Comparison of ENCODE assay signal across 7 cellular contexts in genomic region chr19:10516671-10517286, GRCh38. TPM values are rescaled to one million over a fixed set of nuclear protein-coding genes. Genes with fewer than 3 reads are reported as not detected.
DNase-seq lines count a peak whose midpoint lies in the region; ATAC-seq and TF ChIP-seq lines count a peak whose summit lies in the region.

No MANE protein-coding gene starts in this region.

- H3K9me3 ChIP-seq in prostate gland, result no peaks in the 10 kb centered on the region

- DNase-seq in ELR (ENCODE audit: low read depth) (peak; percentile 52), NCI-H69 (lab: John Stamatoyannopoulos, UW) (peak; percentile 57), epidermal melanocyte (ENCODE audit: insufficient read length, low spot score) (peak; percentile 11), prostate gland (ENCODE audit: low spot score) (no peak), NCI-H2196 (lab: John Stamatoyannopoulos, UW; ENCODE audit: unreplicated experiment) (no peak), NCI-H2196 treated with DMSO at 0.1 percent for 48 hours (lab: John Stamatoyannopoulos, UW; ENCODE audit: unreplicated experiment) (no peak)

- TF ChIP-seq POLR2A in prostate gland (IDR thresholded peaks at IDR 0.05), result no peak

- no peak for TF ChIP-seq CTCF in prostate gland (IDR thresholded peaks at IDR 0.05)

- 26% methylated on average over 10 of the region's 10 CpGs for WGBS in prostate gland

- intact Hi-C loops in prostate gland (cut with DNase I), result no loop called here

- H3K36me3 ChIP-seq in prostate gland, result no peaks in the 10 kb centered on the region

- peak overlapping the region; percentile 53 to 56 for H3K27ac ChIP-seq in prostate gland

- H3K4me3 ChIP-seq in prostate gland, result peak overlapping the region; percentile 27 to 38

- no peak for ATAC-seq in HG03469 (IDR thresholded peaks at IDR 0.05; ENCODE audit: unreplicated experiment)

- H3K4me1 ChIP-seq in prostate gland (replicated peaks), result no peaks in the 10 kb centered on the region

- no peaks in the 10 kb centered on the region for H3K27me3 ChIP-seq in prostate gland (replicated peaks; ENCODE audit: insufficient read depth)

RNA-seq across cellular contexts. Expression of gene S1PR5, which starts 0.5 kb away (rescaled TPM):
- 10 to 100 TPM in 1 of 2 donors, 1 to 10 TPM in 1; 3.4 to 17.0 TPM for total RNA-seq in prostate gland

RNA-seq across cellular contexts. Expression of gene KEAP1, which starts 13.6 kb away (rescaled TPM):
- total RNA-seq in prostate gland, result 10 to 100 TPM; 93.4 to 94.2 TPM

RNA-seq across cellular contexts. Expression of gene ATG4D, which starts 26.9 kb away (rescaled TPM):
- 10 to 100 TPM; 36.3 to 57.9 TPM for total RNA-seq in prostate gland

RNA-seq across cellular contexts. Expression of gene KRI1, which starts 49.0 kb away (rescaled TPM):
- 10 to 100 TPM; 23.6 to 23.8 TPM for total RNA-seq in prostate gland

RNA-seq across cellular contexts. Expression of gene CDKN2D, which starts 52.0 kb away (rescaled TPM):
- 1 to 10 TPM; 3.7 to 8.2 TPM for total RNA-seq in prostate gland

Comparison
In these comparisons a context has a peak if more than half of its experiments do, and no peak if none do; other contexts are left out.
1. DNase-seq: peak in ELR (single experiment), NCI-H69 (single experiment) and epidermal melanocyte (single experiment); none in prostate gland (single experiment), NCI-H2196 (single experiment) and NCI-H2196 treated with DMSO at 0.1 percent for 48 hours (single experiment).